ENCODE assay signal across 8 cellular contexts in genomic region chr10:123614888-123615287, GRCh38. TPM values are rescaled to one million over a fixed set of nuclear protein-coding genes. Genes with fewer than 3 reads are reported as not detected.
DNase-seq lines count a peak whose midpoint lies in the region; ATAC-seq, FAIRE-seq and TF ChIP-seq lines count a peak whose summit lies in the region.

No MANE protein-coding gene starts in this region.

- H3K4me1 Mint-ChIP-seq in activated CD4-positive, alpha-beta memory T cell treated with anti-CD3 and anti-CD28 coated beads for 36 hours (ENCODE audit: low read depth): no peaks in the 10 kb centered on the region

- H3K36me3 ChIP-seq in pancreas: no peaks in the 10 kb centered on the region

- peaks cover 0 to 7% (median 0%) of the 10 kb centered on the region in 4 donors for H3K27me3 ChIP-seq in pancreas

- no peak overlapping the region for H3K4me3 ChIP-seq in pancreas

- H3K27ac Mint-ChIP-seq in activated CD4-positive, alpha-beta memory T cell treated with anti-CD3 and anti-CD28 coated beads for 36 hours: no peak overlapping the region

- H3K27me3 Mint-ChIP-seq in activated CD4-positive, alpha-beta memory T cell treated with anti-CD3 and anti-CD28 coated beads for 36 hours: peaks cover 3% of the 10 kb centered on the region

- intact Hi-C loops in activated CD4-positive, alpha-beta memory T cell treated with anti-CD3 and anti-CD28 coated beads for 36 hours (cut with micrococcal nuclease): no loop called here
- intact Hi-C loops in pancreas (cut with DNase I): no loop called here

- DNase-seq in AG20443 (ENCODE audit: low spot score): peak; percentile 72
- peak in 50 of 76 experiments; percentile 1 to 64 (median 15) for DNase-seq in HUDEP-2 (lab: John Stamatoyannopoulos, UW; ENCODE audit: unreplicated experiment in 76 of 76)
- DNase-seq in activated CD4-positive, alpha-beta memory T cell treated with anti-CD3 and anti-CD28 coated beads for 36 hours: peak; percentile 53
- DNase-seq in fibroblast of peridontal ligament (ENCODE audit: extremely low read depth): peak; percentile 51
- DNase-seq in pancreas: peak; percentile 30 to 91 (median 67)
- DNase-seq in NCI-H2196 treated with DMSO at 0.1 percent for 48 hours (lab: John Stamatoyannopoulos, UW; ENCODE audit: unreplicated experiment): no peak
- DNase-seq in DMS153 treated with DMSO at 0.1 percent for 48 hours (lab: John Stamatoyannopoulos, UW; ENCODE audit: unreplicated experiment): no peak

- CTCF ChIA-PET in activated CD4-positive, alpha-beta memory T cell treated with anti-CD3 and anti-CD28 coated beads for 36 hours (lab: Charles Lee): no interaction called here

- H3K36me3 Mint-ChIP-seq in activated CD4-positive, alpha-beta memory T cell treated with anti-CD3 and anti-CD28 coated beads for 36 hours: no peaks in the 10 kb centered on the region

- ATAC-seq in pancreas: peak in 3 of 4 donors; percentile 72 to 90 (median 80)
- ATAC-seq in GM19023 (IDR thresholded peaks at IDR 0.05; ENCODE audit: unreplicated experiment): no peak

- H3K9me3 ChIP-seq in pancreas: no peaks in the 10 kb centered on the region

- no peak for TF ChIP-seq CTCF in pancreas (IDR thresholded peaks at IDR 0.05)

- H3K4me3 Mint-ChIP-seq in activated CD4-positive, alpha-beta memory T cell treated with anti-CD3 and anti-CD28 coated beads for 36 hours: no peak overlapping the region

- no peaks in the 10 kb centered on the region for H3K9me3 Mint-ChIP-seq in activated CD4-positive, alpha-beta memory T cell treated with anti-CD3 and anti-CD28 coated beads for 36 hours

- POLR2A ChIA-PET in activated CD4-positive, alpha-beta memory T cell treated with anti-CD3 and anti-CD28 coated beads for 36 hours (lab: Charles Lee): no interaction called here

- H3K27ac ChIP-seq in pancreas: no peak overlapping the region

- 10 to 11% methylated on average over 12 of the region's 12 CpGs for WGBS in pancreas, 2 donors

- no peak for FAIRE-seq in pancreas (lab: Jason Lieb, UNC)

- H3K4me1 ChIP-seq in pancreas: no peaks in the 10 kb centered on the region

RNA-seq across cellular contexts. Expression of gene GPR26, which starts 51.3 kb away (rescaled TPM):
- not detected for total RNA-seq in activated CD4-positive, alpha-beta memory T cell treated with anti-CD3 and anti-CD28 coated beads for 36 hours
- not detected for total RNA-seq in pancreas
- not detected for polyA plus RNA-seq in pancreas

Comparison
In these comparisons a context has a peak if more than half of its experiments do, and no peak if none do; other contexts are left out.
1. DNase-seq: peak in AG20443 (single experiment), HUDEP-2 (50 of 76), activated CD4-positive, alpha-beta memory T cell treated with anti-CD3 and anti-CD28 coated beads for 36 hours (single experiment), fibroblast of peridontal ligament (single experiment) and pancreas (6 of 6); none in NCI-H2196 treated with DMSO at 0.1 percent for 48 hours (single experiment) and DMS153 treated with DMSO at 0.1 percent for 48 hours (single experiment).